ENCODE assay signal across 8 cellular contexts in genomic region chr16:50263940-50264929, GRCh38. TPM values are rescaled to one million over a fixed set of nuclear protein-coding genes. Genes with fewer than 3 reads are reported as not detected.
DNase-seq lines count a peak whose midpoint lies in the region; ATAC-seq and TF ChIP-seq lines count a peak whose summit lies in the region.

No MANE protein-coding gene starts in this region.

- no peak overlapping the region; the same call in 2 of the 3 replicates for H3K4me3 Mint-ChIP-seq in GM23338

- no peaks in the 10 kb centered on the region for H3K9me3 Mint-ChIP-seq in GM23338

- no peaks in the 10 kb centered on the region for H3K36me3 Mint-ChIP-seq in GM23338 (ENCODE audit: low read depth)

- H3K36me3 ChIP-seq in GM23338 (ENCODE audit: insufficient read depth): no peaks in the 10 kb centered on the region

- no peak for TF ChIP-seq CTCF in GM23338 (conservative IDR thresholded peaks at IDR 0.05; ENCODE audit: low read depth in 2 of 2)

- peaks cover 21% of the 10 kb centered on the region for H3K4me1 Mint-ChIP-seq in GM23338

- H4K20me1 ChIP-seq in GM23338 (replicated peaks; ENCODE audit: insufficient read depth): no peaks in the 10 kb centered on the region

- H3K27me3 ChIP-seq in GM23338 (ENCODE audit: insufficient read depth): no peaks in the 10 kb centered on the region

- ATAC-seq in HG03196 (IDR thresholded peaks at IDR 0.05; ENCODE audit: unreplicated experiment) (peak; percentile 31), GM23338 (no peak)

- H3K9me2 ChIP-seq in GM23338 (ENCODE audit: insufficient read depth): no peaks in the 10 kb centered on the region

- no peak overlapping the region for H3K4me3 ChIP-seq in GM23338

- peaks cover 13% of the 10 kb centered on the region for H3K27me3 Mint-ChIP-seq in GM23338 (ENCODE audit: insufficient read depth, low read depth, poor library complexity)

- no peaks in the 10 kb centered on the region for H3F3A ChIP-seq in GM23338 (replicated peaks; ENCODE audit: low read depth)

- no peaks in the 10 kb centered on the region for H3K79me2 ChIP-seq in GM23338 (replicated peaks; ENCODE audit: insufficient read depth)

- no peak overlapping the region for H3K4me2 ChIP-seq in GM23338

- peaks cover 7% of the 10 kb centered on the region; the same call in 1 of the 2 replicates for H3K4me1 ChIP-seq in GM23338 (ENCODE audit: insufficient read depth)

- H2AFZ ChIP-seq in GM23338: no peak overlapping the region

- no peak overlapping the region for H3K27ac Mint-ChIP-seq in GM23338

- H3K27ac ChIP-seq in GM23338 (ENCODE audit: low read depth): no peak overlapping the region

- peak; percentile 65 for DNase-seq in activated naive CD4-positive, alpha-beta T cell treated with Interleukin-2 at 50 U/mL for 16 hours
- no peak for DNase-seq in activated naive CD4-positive, alpha-beta T cell (lab: John Stamatoyannopoulos, UW)
- peak; percentile 59 to 67 for DNase-seq in activated T-cell treated with anti-CD3 and anti-CD28 coated beads, Interleukin-2, amount 50 U/mL, for 48 hours
- DNase-seq in stimulated activated CD8-positive, alpha-beta memory T cell treated with anti-CD3 and anti-CD28 coated beads, Interleukin-4, amount 100 ng/mL, for 48 hours: peak; percentile 59
- no peak for DNase-seq in Kasumi-1 (lab: John Stamatoyannopoulos, UW)
- DNase-seq in ecto neural progenitor cell (ENCODE audit: low spot score): no peak
- no peak for DNase-seq in GM23338 (ENCODE audit: low spot score)

TF ChIP-seq in GM23338, 12 proteins besides CTCF, POLR2A, EP300 and RAD21:
- TF ChIP-seq JUNB (IDR thresholded peaks at IDR 0.05; ENCODE audit: unreplicated experiment): no peak
- TF ChIP-seq EZH2phosphoT487 (IDR thresholded peaks at IDR 0.05; ENCODE audit: unreplicated experiment): no peak
- no peak for TF ChIP-seq ZNF462 (CRISPR knock-in tag; IDR thresholded peaks at IDR 0.05)
- TF ChIP-seq STAT1 (IDR thresholded peaks at IDR 0.05; ENCODE audit: unreplicated experiment): no peak
- no peak for TF ChIP-seq ETS1 (IDR thresholded peaks at IDR 0.05)
- TF ChIP-seq ZNF114 (CRISPR knock-in tag; IDR thresholded peaks at IDR 0.05): no peak
- TF ChIP-seq NANOG (IDR thresholded peaks at IDR 0.05; ENCODE audit: borderline replicate concordance): no peak
- no peak for TF ChIP-seq ZNF331 (CRISPR knock-in tag; IDR thresholded peaks at IDR 0.05; ENCODE audit: low read depth)
- TF ChIP-seq EZH2 (IDR thresholded peaks at IDR 0.05; ENCODE audit: low read depth, unreplicated experiment): no peak
- no peak for TF ChIP-seq POLR2AphosphoS5 (IDR thresholded peaks at IDR 0.05; ENCODE audit: low read depth)
- TF ChIP-seq CREB1 (CRISPR knock-in tag; IDR thresholded peaks at IDR 0.05; ENCODE audit: low read depth): no peak
- TF ChIP-seq REST (IDR thresholded peaks at IDR 0.05; ENCODE audit: unreplicated experiment): no peak

RNA-seq across cellular contexts. Expression of gene ADCY7, which starts 2.1 kb away (rescaled TPM):
- total RNA-seq in GM23338 (2014; rRNA removed; shearing (Covaris generic)): 10.5 and 10.8 TPM in 2 replicates
- polyA plus RNA-seq in GM23338 (2016; fragmentation: Nextera tagmentation; extraction: Ambion mirVana): 2.4 and 2.5 TPM in 2 replicates

Comparison
In these comparisons a context has a peak if more than half of its experiments do, and no peak if none do; other contexts are left out.
1. DNase-seq: peak in activated naive CD4-positive, alpha-beta T cell treated with Interleukin-2 at 50 U/mL for 16 hours (single experiment), activated T-cell treated with anti-CD3 and anti-CD28 coated beads, Interleukin-2, amount 50 U/mL, for 48 hours (2 of 2) and stimulated activated CD8-positive, alpha-beta memory T cell treated with anti-CD3 and anti-CD28 coated beads, Interleukin-4, amount 100 ng/mL, for 48 hours (single experiment); none in activated naive CD4-positive, alpha-beta T cell (0 of 4), Kasumi-1 (0 of 2), ecto neural progenitor cell (single experiment) and GM23338 (single experiment).